ENCODE assay signal across 1 cellular context in the genomic region with DNA sequence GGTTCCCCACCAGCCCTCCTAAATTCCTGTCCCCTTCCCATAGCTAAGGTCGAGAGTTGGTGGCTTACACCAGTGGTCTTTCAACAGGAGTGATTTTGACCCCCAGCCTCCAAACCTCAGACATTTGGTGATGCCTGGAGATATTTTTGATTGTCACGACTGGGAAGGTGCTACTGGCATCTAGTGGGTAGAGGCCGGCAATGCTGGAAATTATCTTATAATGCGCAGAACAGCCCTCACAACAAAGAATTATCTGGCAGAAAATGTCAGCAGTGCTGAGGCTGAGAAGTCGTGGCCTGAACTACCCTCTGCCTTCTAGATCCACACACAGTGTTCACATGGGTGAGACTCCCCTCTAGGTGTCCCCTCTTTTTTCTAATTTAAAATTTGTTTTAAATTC.
TF ChIP-seq lines count a peak whose summit lies in the region.

No MANE protein-coding gene starts in this region.

TF ChIP-seq in HepG2, 621 proteins besides CTCF, POLR2A, EP300 and RAD21:
- TF ChIP-seq ZNF556 (CRISPR knock-in tag; IDR thresholded peaks at IDR 0.05; ENCODE audit: borderline replicate concordance) (no peak), ZNF205 (CRISPR knock-in tag; IDR thresholded peaks at IDR 0.05) (no peak), STAG1 (CRISPR knock-in tag; IDR thresholded peaks at IDR 0.05) (peak; percentile 24; the same call in 1 of the 2 replicates), NFE2 (CRISPR knock-in tag; IDR thresholded peaks at IDR 0.05) (no peak), XRCC5 (optimal IDR thresholded peaks at IDR 0.05; ENCODE audit: low read length) (no peak)
- TF ChIP-seq, protein P1, sequence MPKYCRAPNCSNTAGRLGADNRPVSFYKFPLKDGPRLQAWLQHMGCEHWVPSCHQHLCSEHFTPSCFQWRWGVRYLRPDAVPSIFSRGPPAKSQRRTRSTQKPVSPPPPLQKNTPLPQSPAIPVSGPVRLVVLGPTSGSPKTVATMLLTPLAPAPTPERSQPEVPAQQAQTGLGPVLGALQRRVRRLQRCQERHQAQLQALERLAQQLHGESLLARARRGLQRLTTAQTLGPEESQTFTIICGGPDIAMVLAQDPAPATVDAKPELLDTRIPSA (CRISPR knock-in tag; IDR thresholded peaks at IDR 0.05; ENCODE audit: borderline replicate concordance): no peak
